ENCODE assay signal across 8 cellular contexts in the genomic region with DNA sequence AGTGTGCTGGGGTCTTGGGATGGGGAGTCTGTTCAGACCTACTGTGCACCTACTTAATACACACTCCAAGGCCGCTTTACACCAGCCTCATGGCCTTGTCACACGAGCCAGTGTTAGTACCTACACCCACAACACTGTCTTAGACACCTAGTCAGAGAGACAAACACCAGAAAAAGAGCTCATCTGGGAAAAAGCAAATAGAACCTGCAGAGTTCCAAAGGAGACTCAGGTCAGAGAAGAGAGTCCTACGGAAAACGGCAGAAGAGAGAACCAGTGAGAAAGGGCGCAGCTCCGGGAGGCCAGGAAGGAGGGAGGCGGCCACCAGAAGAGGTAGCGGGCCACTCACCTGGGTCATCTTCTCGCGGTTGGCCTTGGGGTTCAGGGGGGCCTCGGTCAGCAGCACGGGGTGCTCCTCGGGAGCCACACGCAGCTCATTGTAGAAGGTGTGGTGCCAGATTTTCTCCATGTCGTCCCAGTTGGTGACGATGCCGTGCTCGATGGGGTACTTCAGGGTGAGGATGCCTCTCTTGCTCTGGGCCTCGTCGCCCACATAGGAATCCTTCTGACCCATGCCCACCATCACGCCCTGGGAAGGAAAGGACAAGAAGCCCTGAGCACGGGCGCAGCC. TPM values are rescaled to one million over a fixed set of nuclear protein-coding genes. Genes with fewer than 3 reads are reported as not detected.
A peak's percentile ranks its signal among the peaks of the same experiment; 100 is the strongest.
DNase-seq lines count a peak whose midpoint lies in the region; ATAC-seq and TF ChIP-seq lines count a peak whose summit lies in the region.

No MANE protein-coding gene starts in this region.

- no peaks in the 10 kb centered on the region for H3K27me3 ChIP-seq in HL-60 (ENCODE audit: insufficient read depth, poor library complexity, severe bottlenecking)

- peak overlapping the region; percentile 100 for H3K27ac ChIP-seq in HL-60 (replicated peaks)

- TF ChIP-seq CTCF in HL-60 (IDR thresholded peaks at IDR 0.05; ENCODE audit: insufficient read depth, low read length): no peak

- H3K27me3 Mint-ChIP-seq in activated T-helper 1 cell treated with anti-CD3 and anti-CD28 coated beads, Interleukin-12 subunit alpha, Interleukin-12 subunit beta, Interleukin-2, Interleukin-4 antibody, amounts not matched to agents 30 ng/mL and 10 ng/mL and 1 ng/mL, durations not matched to agents 14 hours and 24 hours and 36 hours (ENCODE audit: insufficient read depth): peaks cover 2% of the 10 kb centered on the region
- H3K27me3 Mint-ChIP-seq in stimulated activated memory B cell treated with anti-CD40 and anti-IgM and Interleukin-4, amounts not matched to agents 10 μg/mL and 1 μg/mL and 100 μg/mL, for 72 hours: no peaks in the 10 kb centered on the region

- intact Hi-C loops in activated T-helper 1 cell treated with anti-CD3 and anti-CD28 coated beads, Interleukin-12 subunit alpha, Interleukin-12 subunit beta, Interleukin-2, Interleukin-4 antibody, amounts not matched to agents 30 ng/mL and 10 ng/mL and 1 ng/mL, durations not matched to agents 14 hours and 24 hours and 36 hours (cut with micrococcal nuclease): no loop called here

- H3K4me3 ChIP-seq in HL-60 (replicated peaks; ENCODE audit: insufficient read depth, low read length) (peak overlapping the region; percentile 80), iPS-11a (ENCODE audit: low read depth, low read length) (peak overlapping the region; percentile 89)

- DNase-seq in HL-60 (ENCODE audit: low read depth in 1 of 2, low spot score in 1 of 2): no peak
- DNase-seq in activated T-helper 1 cell treated with anti-CD3 and anti-CD28 coated beads, Interleukin-12 subunit alpha, Interleukin-12 subunit beta, Interleukin-2, Interleukin-4 antibody, amounts not matched to agents 30 ng/mL and 10 ng/mL and 1 ng/mL, durations not matched to agents 14 hours and 24 hours and 36 hours (ENCODE audit: low spot score): no peak
- DNase-seq in SHP77 treated with DMSO at 0.1 percent for 48 hours (lab: John Stamatoyannopoulos, UW): no peak
- no peak for DNase-seq in NCI-H748 (lab: John Stamatoyannopoulos, UW; ENCODE audit: unreplicated experiment)
- no peak for DNase-seq in NCI-H510A (lab: John Stamatoyannopoulos, UW)
- no peak for DNase-seq in activated effector memory CD4-positive, alpha-beta T cell treated with anti-CD3 and anti-CD28 coated beads, Interleukin-2, amount 50 U/mL, for 16 hours

- peaks cover 49% of the 10 kb centered on the region for H3K4me1 Mint-ChIP-seq in activated T-helper 1 cell treated with anti-CD3 and anti-CD28 coated beads, Interleukin-12 subunit alpha, Interleukin-12 subunit beta, Interleukin-2, Interleukin-4 antibody, amounts not matched to agents 30 ng/mL and 10 ng/mL and 1 ng/mL, durations not matched to agents 14 hours and 24 hours and 36 hours (ENCODE audit: low read depth)
- peaks cover 72% of the 10 kb centered on the region for H3K4me1 Mint-ChIP-seq in stimulated activated memory B cell treated with anti-CD40 and anti-IgM and Interleukin-4, amounts not matched to agents 10 μg/mL and 1 μg/mL and 100 μg/mL, for 72 hours

- H3K9me3 Mint-ChIP-seq in activated T-helper 1 cell treated with anti-CD3 and anti-CD28 coated beads, Interleukin-12 subunit alpha, Interleukin-12 subunit beta, Interleukin-2, Interleukin-4 antibody, amounts not matched to agents 30 ng/mL and 10 ng/mL and 1 ng/mL, durations not matched to agents 14 hours and 24 hours and 36 hours: no peaks in the 10 kb centered on the region
- no peaks in the 10 kb centered on the region for H3K9me3 Mint-ChIP-seq in stimulated activated memory B cell treated with anti-CD40 and anti-IgM and Interleukin-4, amounts not matched to agents 10 μg/mL and 1 μg/mL and 100 μg/mL, for 72 hours

- H3K4me3 Mint-ChIP-seq in activated T-helper 1 cell treated with anti-CD3 and anti-CD28 coated beads, Interleukin-12 subunit alpha, Interleukin-12 subunit beta, Interleukin-2, Interleukin-4 antibody, amounts not matched to agents 30 ng/mL and 10 ng/mL and 1 ng/mL, durations not matched to agents 14 hours and 24 hours and 36 hours: peak overlapping the region; percentile 100
- peak overlapping the region; percentile 97 for H3K4me3 Mint-ChIP-seq in stimulated activated memory B cell treated with anti-CD40 and anti-IgM and Interleukin-4, amounts not matched to agents 10 μg/mL and 1 μg/mL and 100 μg/mL, for 72 hours

- peak overlapping the region; percentile 95 for H3K27ac Mint-ChIP-seq in activated T-helper 1 cell treated with anti-CD3 and anti-CD28 coated beads, Interleukin-12 subunit alpha, Interleukin-12 subunit beta, Interleukin-2, Interleukin-4 antibody, amounts not matched to agents 30 ng/mL and 10 ng/mL and 1 ng/mL, durations not matched to agents 14 hours and 24 hours and 36 hours
- H3K27ac Mint-ChIP-seq in stimulated activated memory B cell treated with anti-CD40 and anti-IgM and Interleukin-4, amounts not matched to agents 10 μg/mL and 1 μg/mL and 100 μg/mL, for 72 hours: peak overlapping the region; percentile 88

- H3K36me3 Mint-ChIP-seq in activated T-helper 1 cell treated with anti-CD3 and anti-CD28 coated beads, Interleukin-12 subunit alpha, Interleukin-12 subunit beta, Interleukin-2, Interleukin-4 antibody, amounts not matched to agents 30 ng/mL and 10 ng/mL and 1 ng/mL, durations not matched to agents 14 hours and 24 hours and 36 hours (ENCODE audit: low read depth): peaks cover 49% of the 10 kb centered on the region
- peaks cover 48% of the 10 kb centered on the region for H3K36me3 Mint-ChIP-seq in stimulated activated memory B cell treated with anti-CD40 and anti-IgM and Interleukin-4, amounts not matched to agents 10 μg/mL and 1 μg/mL and 100 μg/mL, for 72 hours

- ATAC-seq in stimulated activated memory B cell treated with anti-CD40 and anti-IgM and Interleukin-4, amounts not matched to agents 10 μg/mL and 1 μg/mL and 100 μg/mL, for 72 hours: no peak

RNA-seq across cellular contexts. Expression of a gene that starts 1.5 kb away (rescaled TPM):
- total RNA-seq in activated T-helper 1 cell treated with anti-CD3 and anti-CD28 coated beads, Interleukin-12 subunit alpha, Interleukin-12 subunit beta, Interleukin-2, Interleukin-4 antibody, amounts not matched to agents 30 ng/mL and 10 ng/mL and 1 ng/mL, durations not matched to agents 14 hours and 24 hours and 36 hours: 7,557 and 7,602 TPM in 2 replicates

RNA-seq across cellular contexts. Expression of a gene that starts 15.3 kb away (rescaled TPM):
- 14.7 and 14.9 TPM in 2 replicates for total RNA-seq in activated T-helper 1 cell treated with anti-CD3 and anti-CD28 coated beads, Interleukin-12 subunit alpha, Interleukin-12 subunit beta, Interleukin-2, Interleukin-4 antibody, amounts not matched to agents 30 ng/mL and 10 ng/mL and 1 ng/mL, durations not matched to agents 14 hours and 24 hours and 36 hours
